ENCODE assay signal across 19 cellular contexts in the genomic region with DNA sequence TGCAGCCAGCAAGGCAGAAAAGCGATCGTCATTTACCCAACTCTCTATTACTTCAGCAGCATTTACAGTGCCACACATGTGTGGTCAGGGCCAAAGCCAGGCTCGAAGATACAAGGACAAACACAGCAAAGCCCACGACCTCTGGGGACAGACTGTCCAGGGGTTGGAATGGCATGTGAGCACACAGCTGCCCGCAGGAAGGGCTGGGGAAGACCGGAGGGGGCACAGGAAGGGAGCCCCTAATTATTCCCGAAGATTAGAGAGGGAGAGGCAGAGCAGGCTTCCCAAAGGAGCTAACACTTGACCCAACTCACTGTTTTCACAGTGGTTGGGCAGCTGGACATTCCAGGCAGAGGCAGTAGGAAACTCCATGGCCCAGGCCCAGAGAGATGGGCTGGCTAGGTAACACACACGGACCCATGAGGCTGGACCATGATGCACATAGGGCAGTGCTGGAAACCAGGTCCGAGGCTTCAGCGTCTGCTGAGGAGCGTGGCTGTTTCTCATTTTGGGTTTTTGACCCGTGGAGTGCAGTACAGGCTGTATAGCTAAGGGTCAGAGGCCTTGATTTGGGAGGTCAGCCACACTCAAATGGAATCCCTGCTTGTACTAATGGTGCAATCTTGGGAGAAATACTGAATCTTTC.
DNase-seq lines count a peak whose midpoint lies in the region; ATAC-seq and TF ChIP-seq lines count a peak whose summit lies in the region.
"Had no signal": no experiment of that assay in that cellular context is flagged by ENCODE, and none has a peak within 500 bp of the region (broad histone marks: within the 10 kb centered on the region; RNA-seq: fewer than 3 reads in every experiment).

No MANE protein-coding gene starts in this region.

- H3K9ac ChIP-seq in endodermal cell (ENCODE audit: extremely low read depth, low read length, poor library complexity, severe bottlenecking) = no peak overlapping the region

- intact Hi-C loops in transverse colon (cut with DNase I; ENCODE audit: low total_unique reads) = no loop called here

- H3K36me3 Mint-ChIP-seq in activated naive CD4-positive, alpha-beta T cell treated with anti-CD3 and anti-CD28 coated beads, Interleukin-2, amount 10 ng/mL, durations not matched to agents 7 days and 5 days = peaks cover 9% of the 10 kb centered on the region
- H3K36me3 Mint-ChIP-seq in T-helper 17 cell (ENCODE audit: low read depth) (no peaks in the 10 kb centered on the region), endodermal cell (ENCODE audit: low read depth) (no peaks in the 10 kb centered on the region)

- no peak overlapping the region for H3K4me3 ChIP-seq in effector memory CD4-positive, alpha-beta T cell (ENCODE audit: insufficient read depth, low read depth, low read length, poor library complexity, severe bottlenecking)
- H3K4me3 ChIP-seq in endodermal cell (ENCODE audit: low read length) (no peak overlapping the region), transverse colon (no peak overlapping the region)
- H3K4me3 ChIP-seq: dorsolateral prefrontal cortex, lung, thoracic aorta had no signal

- TF ChIP-seq CTCF in endodermal cell (conservative IDR thresholded peaks at IDR 0.05) = no peak
- no peak for TF ChIP-seq CTCF in transverse colon (IDR thresholded peaks at IDR 0.05)

- H3K27me3 Mint-ChIP-seq in activated naive CD4-positive, alpha-beta T cell treated with anti-CD3 and anti-CD28 coated beads, Interleukin-2, amount 10 ng/mL, durations not matched to agents 7 days and 5 days = no peaks in the 10 kb centered on the region
- H3K27me3 Mint-ChIP-seq in T-helper 17 cell = no peaks in the 10 kb centered on the region
- no peaks in the 10 kb centered on the region for H3K27me3 Mint-ChIP-seq in endodermal cell (ENCODE audit: insufficient read depth)

- CTCF ChIA-PET in activated naive CD4-positive, alpha-beta T cell treated with anti-CD3 and anti-CD28 coated beads, Interleukin-2, amount 10 ng/mL, durations not matched to agents 7 days and 5 days (lab: Charles Lee) = no interaction called here

- H3K4me1 ChIP-seq in effector memory CD4-positive, alpha-beta T cell (ENCODE audit: control insufficient read depth, insufficient read depth, low read length, poor library complexity, severe bottlenecking) = peaks cover 59% of the 10 kb centered on the region
- H3K4me1 ChIP-seq in endodermal cell (ENCODE audit: control insufficient read depth, insufficient read depth, low read length) = peaks cover 15% of the 10 kb centered on the region
- H3K4me1 ChIP-seq in transverse colon = peaks cover 0 to 13% (median 0%) of the 10 kb centered on the region in 4 donors
- H3K4me1 ChIP-seq: foreskin keratinocyte had no signal

- H3K27me3 ChIP-seq in effector memory CD4-positive, alpha-beta T cell (replicated peaks; ENCODE audit: control insufficient read depth, insufficient read depth, low read length, poor library complexity, severe bottlenecking) = no peaks in the 10 kb centered on the region
- H3K27me3 ChIP-seq in endodermal cell (ENCODE audit: control insufficient read depth, insufficient read depth, low read length, poor library complexity, severe bottlenecking) = no peaks in the 10 kb centered on the region
- no peaks in the 10 kb centered on the region for H3K27me3 ChIP-seq in transverse colon
- H3K27me3 ChIP-seq: dorsolateral prefrontal cortex, foreskin keratinocyte had no signal

- ATAC-seq in T-helper 17 cell = no peak
- ATAC-seq: foreskin keratinocyte had no signal

- WGBS in endodermal cell (ENCODE audit: insufficient coverage in 1 of 2, insufficient read length in 1 of 2), 2 experiments = 78 to 81% methylated on average over 8 to 12 of the region's 12 CpGs
- 71% methylated on average over 12 of the region's 12 CpGs; no CpG with 5 or more reads in 1 of the 2 donors for WGBS in transverse colon (ENCODE audit: low coverage in 1 of 2), 2 donors

- in situ Hi-C loops in transverse colon (cut with MboI; ENCODE audit: low pct_ligation_motif_present in 1 of 4, low pct_unique_long_range_greater_than_20kb in 1 of 4, low sequenced_read_pairs in 3 of 4) = no loop called here

- no peak for TF ChIP-seq POLR2A in transverse colon (IDR thresholded peaks at IDR 0.05)

- no peaks in the 10 kb centered on the region for H3K36me3 ChIP-seq in effector memory CD4-positive, alpha-beta T cell (ENCODE audit: control insufficient read depth, insufficient read depth, low read length)
- H3K36me3 ChIP-seq in endodermal cell (ENCODE audit: control insufficient read depth, insufficient read depth, low read length) (no peaks in the 10 kb centered on the region), transverse colon (no peaks in the 10 kb centered on the region)
- H3K36me3 ChIP-seq: thoracic aorta had no signal

- H3K27ac ChIP-seq in effector memory CD4-positive, alpha-beta T cell (ENCODE audit: insufficient read depth, low read length, poor library complexity, severe bottlenecking) = peak overlapping the region; percentile 58
- H3K27ac ChIP-seq in endodermal cell (ENCODE audit: low read depth, low read length) (no peak overlapping the region), transverse colon (no peak overlapping the region)
- H3K27ac ChIP-seq: dorsolateral prefrontal cortex, foreskin keratinocyte, RWPE1, thoracic aorta had no signal

- no peaks in the 10 kb centered on the region for H3K9me3 Mint-ChIP-seq in activated naive CD4-positive, alpha-beta T cell treated with anti-CD3 and anti-CD28 coated beads, Interleukin-2, amount 10 ng/mL, durations not matched to agents 7 days and 5 days
- H3K9me3 Mint-ChIP-seq in endodermal cell = no peaks in the 10 kb centered on the region
- H3K9me3 Mint-ChIP-seq: IgD-negative memory B cell had no signal

- DNase-seq in activated naive CD4-positive, alpha-beta T cell treated with anti-CD3 and anti-CD28 coated beads, Interleukin-2, amount 10 ng/mL, durations not matched to agents 7 days and 5 days = no peak
- DNase-seq in activated naive CD4-positive, alpha-beta T cell (lab: John Stamatoyannopoulos, UW) = no peak
- DNase-seq in T-helper 17 cell = no peak
- DNase-seq in effector memory CD4-positive, alpha-beta T cell = no peak
- DNase-seq in stimulated activated CD8-positive, alpha-beta memory T cell treated with anti-CD3 and anti-CD28 coated beads, Interleukin-4, amount 100 ng/mL, for 48 hours = peak; percentile 25
- DNase-seq in endodermal cell = no peak
- DNase-seq in DMS79 treated with DMSO at 0.1 percent for 48 hours (lab: John Stamatoyannopoulos, UW) = no peak
- no peak for DNase-seq in transverse colon
- DNase-seq: C1 segment of cervical spinal cord, dorsolateral prefrontal cortex, foreskin keratinocyte, GF-D8, hypothalamus, NCI-H1436 treated with DMSO at 0.1 percent for 48 hours, NCI-H526 treated with DMSO at 0.1 percent for 48 hours had no signal

- peak overlapping the region; percentile 98 for H3K27ac Mint-ChIP-seq in activated naive CD4-positive, alpha-beta T cell treated with anti-CD3 and anti-CD28 coated beads, Interleukin-2, amount 10 ng/mL, durations not matched to agents 7 days and 5 days
- H3K27ac Mint-ChIP-seq in T-helper 17 cell (peak overlapping the region; percentile 83), endodermal cell (no peak overlapping the region)
- H3K27ac Mint-ChIP-seq: IgD-negative memory B cell had no signal

- TF ChIP-seq EP300 in transverse colon (IDR thresholded peaks at IDR 0.05; ENCODE audit: low read depth) = no peak

- peaks cover 90% of the 10 kb centered on the region for H3K4me1 Mint-ChIP-seq in activated naive CD4-positive, alpha-beta T cell treated with anti-CD3 and anti-CD28 coated beads, Interleukin-2, amount 10 ng/mL, durations not matched to agents 7 days and 5 days
- H3K4me1 Mint-ChIP-seq in T-helper 17 cell (peaks cover 52% of the 10 kb centered on the region), endodermal cell (peaks cover 46% of the 10 kb centered on the region)

- no peak overlapping the region for H3K4me3 Mint-ChIP-seq in activated naive CD4-positive, alpha-beta T cell treated with anti-CD3 and anti-CD28 coated beads, Interleukin-2, amount 10 ng/mL, durations not matched to agents 7 days and 5 days
- H3K4me3 Mint-ChIP-seq in T-helper 17 cell (no peak overlapping the region), endodermal cell (no peak overlapping the region)

- no peaks in the 10 kb centered on the region for H3K9me3 ChIP-seq in T-helper 17 cell (ENCODE audit: control insufficient read depth, low read length, poor library complexity, severe bottlenecking)
- no peaks in the 10 kb centered on the region for H3K9me3 ChIP-seq in effector memory CD4-positive, alpha-beta T cell (ENCODE audit: control insufficient read depth, low read length)
- no peaks in the 10 kb centered on the region for H3K9me3 ChIP-seq in endodermal cell (ENCODE audit: control insufficient read depth, low read length)
- no peaks in the 10 kb centered on the region for H3K9me3 ChIP-seq in transverse colon
- H3K9me3 ChIP-seq: thoracic aorta had no signal
